Comparison of ENCODE assay signal across 24 cellular contexts in the genomic region with DNA sequence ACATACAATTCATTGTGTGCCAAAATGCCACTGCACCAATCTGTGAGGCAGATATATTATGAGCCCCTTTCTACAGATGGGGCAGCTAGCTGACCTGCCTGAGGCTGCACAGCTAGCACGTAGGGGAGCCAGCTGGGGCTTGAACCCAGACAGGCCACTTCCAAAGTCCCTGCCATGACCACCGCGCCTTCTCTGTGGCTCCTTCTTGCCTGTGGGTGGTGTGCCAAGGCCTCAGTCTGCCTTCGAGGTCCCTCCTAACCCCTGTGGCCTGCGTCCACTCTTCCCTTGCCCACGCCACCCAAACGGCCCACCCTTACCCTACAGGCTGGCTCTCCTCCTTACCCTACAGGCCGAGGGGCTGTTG. TPM values are rescaled to one million over a fixed set of nuclear protein-coding genes. Genes with fewer than 3 reads are reported as not detected.
DNase-seq lines count a peak whose midpoint lies in the region; ATAC-seq and TF ChIP-seq lines count a peak whose summit lies in the region.
"Had no signal": no experiment of that assay in that cellular context is flagged by ENCODE, and none has a peak within 500 bp of the region (broad histone marks: within the 10 kb centered on the region; RNA-seq: fewer than 3 reads in every experiment).

No MANE protein-coding gene starts in this region.

- H3K4me3 ChIP-seq in SK-N-SH (ENCODE audit: low read depth in 2 of 2, low read length in 1 of 2) (no peak overlapping the region), RWPE2 (ENCODE audit: severe bottlenecking) (no peak overlapping the region), spleen (no peak overlapping the region)

- no peaks in the 10 kb centered on the region for H4K20me1 ChIP-seq in SK-N-SH (ENCODE audit: insufficient read depth)

- no peaks in the 10 kb centered on the region for H3K9me2 ChIP-seq in SK-N-SH

- TF ChIP-seq CTCF in SK-N-SH (IDR thresholded peaks at IDR 0.05): no peak
- no peak for TF ChIP-seq CTCF in RWPE2 (IDR thresholded peaks at IDR 0.05; ENCODE audit: poor library complexity, severe bottlenecking)
- TF ChIP-seq CTCF in spleen (IDR thresholded peaks at IDR 0.05 in 8 of 11, conservative IDR thresholded peaks at IDR 0.05 in 3 of 11): no peak

- H3K9ac ChIP-seq in SK-N-SH: no peak overlapping the region
- H3K9ac ChIP-seq: parathyroid adenoma had no signal

- ATAC-seq in SK-N-SH treated with all-trans-retinoic acid at 6 μM for 48 hours (no peak), RWPE2 (ENCODE audit: low read depth) (no peak), left ventricle myocardium superior (no peak)
- ATAC-seq: left colon, right cardiac atrium had no signal

- H3K36me3 ChIP-seq in SK-N-SH (replicated peaks in 1 of 2; ENCODE audit: control insufficient read depth in 1 of 2, insufficient read depth in 2 of 2, low read length in 1 of 2): no peaks in the 10 kb centered on the region
- no peaks in the 10 kb centered on the region for H3K36me3 ChIP-seq in RWPE2 (ENCODE audit: low read depth)
- no peaks in the 10 kb centered on the region for H3K36me3 ChIP-seq in spleen

- H3F3A ChIP-seq in SK-N-SH (replicated peaks; ENCODE audit: insufficient read depth): no peaks in the 10 kb centered on the region

- H3K27ac ChIP-seq in SK-N-SH (ENCODE audit: low read depth in 2 of 2, low read length in 1 of 2) (peak overlapping the region in 1 of 2 experiments; percentile 86; a peak in 2 of 4 replicates), RWPE2 (ENCODE audit: poor library complexity, severe bottlenecking) (no peak overlapping the region), spleen (no peak overlapping the region)
- H3K27ac ChIP-seq: C4-2B, parathyroid adenoma had no signal

- CTCF ChIA-PET in SK-N-SH (lab: Yijun Ruan, JAX): interaction anchor here (2.7 kb wide), 1 partner anchor 132 kb away, joined by 9 read pairs; no protein-coding TSS in a partner anchor

- 73% methylated on average over 8 of the region's 8 CpGs for WGBS in SK-N-SH (ENCODE audit: low lambda C conversion rate)
- 72 to 91% (median 90%) methylated on average over 8 of the region's 8 CpGs for WGBS in spleen, 5 donors

- H3K27me3 ChIP-seq in SK-N-SH (ENCODE audit: insufficient read depth): no peaks in the 10 kb centered on the region
- no peaks in the 10 kb centered on the region for H3K27me3 ChIP-seq in RWPE2 (ENCODE audit: insufficient read depth, poor library complexity, severe bottlenecking)
- H3K27me3 ChIP-seq in spleen (replicated peaks in 1 of 7): peaks cover 0 to 15% (median 0%) of the 10 kb centered on the region in 7 donors

- no peak for TF ChIP-seq POLR2A in spleen (IDR thresholded peaks at IDR 0.05)

- H3K9me3 ChIP-seq in SK-N-SH (no peaks in the 10 kb centered on the region), RWPE2 (ENCODE audit: severe bottlenecking) (no peaks in the 10 kb centered on the region), spleen (no peaks in the 10 kb centered on the region)

- no peak overlapping the region for H3K4me2 ChIP-seq in SK-N-SH

- H3K4me1 ChIP-seq in SK-N-SH (ENCODE audit: control insufficient read depth in 1 of 2, insufficient read depth in 2 of 2, low read depth in 1 of 2, low read length in 1 of 2) (peaks cover 0 to 85% of the 10 kb centered on the region in 2 experiments; a peak in 1 of 4 replicates), RWPE2 (ENCODE audit: insufficient read depth, poor library complexity, severe bottlenecking) (no peaks in the 10 kb centered on the region), spleen (peaks cover 0 to 20% (median 5%) of the 10 kb centered on the region in 6 donors)
- H3K4me1 ChIP-seq: parathyroid adenoma had no signal

- TF ChIP-seq EP300 in SK-N-SH (IDR thresholded peaks at IDR 0.05; ENCODE audit: borderline replicate concordance in 1 of 2, low read depth in 1 of 2, low read length in 1 of 2): no peak

- peak; percentile 38 for DNase-seq in SK-N-SH
- peak; percentile 34 for DNase-seq in RWPE2 (ENCODE audit: low spot score)
- DNase-seq in left ventricle myocardium superior: peak; percentile 18
- peak; percentile 49 for DNase-seq in spleen
- no peak for DNase-seq in GM03348 (ENCODE audit: low spot score)
- no peak for DNase-seq in epidermal melanocyte (ENCODE audit: insufficient read length, low spot score)
- no peak for DNase-seq in NCI-H774 (lab: John Stamatoyannopoulos, UW)
- DNase-seq: activated B cell treated with CpG ODN at 0.5 μM for 24 hours; activated CD4-positive, alpha-beta T cell treated with anti-CD3 and anti-CD28 coated beads, Interleukin-2, amount 50 U/mL, for 1 hour; activated effector memory CD4-positive, alpha-beta T cell treated with anti-CD3 and anti-CD28 coated beads, Interleukin-2, amount 50 U/mL, for 16 hours; activated T-cell treated with anti-CD3 and anti-CD28 coated beads, Interleukin-2, amount 50 U/mL, for 1 hour; DMS79 treated with DMSO at 0.1 percent for 48 hours; GDM1; left colon; mesenchymal stem cell; NCI-H1092; NCI-H446; NCI-H748 treated with DMSO at 0.1 percent for 48 hours; stimulated activated CD4-positive, alpha-beta T cell treated with anti-CD3 and anti-CD28 coated beads, Interleukin-2, amount 100 ng/mL, for 48 hours had no signal

- no peak overlapping the region for H2AFZ ChIP-seq in SK-N-SH (ENCODE audit: low read depth)
- H2AFZ ChIP-seq: parathyroid adenoma had no signal

- POLR2A ChIA-PET in SK-N-SH (lab: Yijun Ruan, JAX): interaction anchor here (0.6 to 1.7 kb wide), 3 partner anchors 10 to 1706 kb away, joined by 3 to 5 read pairs (median 3); no protein-coding TSS in a partner anchor

- intact Hi-C loops in left ventricle myocardium superior (cut with micrococcal nuclease) (no loop called here), spleen (cut with DNase I; ENCODE audit: low total_unique reads) (no loop called here)

- TF ChIP-seq RAD21 in SK-N-SH (IDR thresholded peaks at IDR 0.05; ENCODE audit: low read length): no peak

- H3K79me2 ChIP-seq in SK-N-SH (ENCODE audit: insufficient read depth): no peaks in the 10 kb centered on the region
- H3K79me2 ChIP-seq: parathyroid adenoma had no signal

TF ChIP-seq in SK-N-SH, 30 proteins besides CTCF, POLR2A, EP300 and RAD21 (continues in another document):
- TF ChIP-seq, protein P1, sequence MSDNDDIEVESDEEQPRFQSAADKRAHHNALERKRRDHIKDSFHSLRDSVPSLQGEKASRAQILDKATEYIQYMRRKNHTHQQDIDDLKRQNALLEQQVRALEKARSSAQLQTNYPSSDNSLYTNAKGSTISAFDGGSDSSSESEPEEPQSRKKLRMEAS (IDR thresholded peaks at IDR 0.05; ENCODE audit: low read depth): no peak
- TF ChIP-seq ELF1 (IDR thresholded peaks at IDR 0.05) (no peak), RCOR1 (IDR thresholded peaks at IDR 0.05; ENCODE audit: low read length) (no peak), FOSL2 (IDR thresholded peaks at IDR 0.05; ENCODE audit: borderline replicate concordance, low read depth) (no peak), TEAD4 (IDR thresholded peaks at IDR 0.05; ENCODE audit: borderline replicate concordance, insufficient read depth) (no peak), SIN3A (IDR thresholded peaks at IDR 0.05; ENCODE audit: borderline replicate concordance, low read depth, low read length) (no peak), TAF1 (IDR thresholded peaks at IDR 0.05; ENCODE audit: borderline replicate concordance, low read depth, low read length) (no peak), RFX5 (IDR thresholded peaks at IDR 0.05; ENCODE audit: low read length) (no peak)

TF ChIP-seq in SK-N-SH treated with all-trans-retinoic acid at 6 μM for 48 hours, 23 proteins besides CTCF, POLR2A, EP300 and RAD21 (continues in another document):
- TF ChIP-seq PATZ1 (CRISPR knock-in tag; IDR thresholded peaks at IDR 0.05; ENCODE audit: borderline replicate concordance) (no peak), ZFP3 (CRISPR knock-in tag; IDR thresholded peaks at IDR 0.05) (no peak), ISL1 (CRISPR knock-in tag; IDR thresholded peaks at IDR 0.05) (no peak), PPARA (CRISPR knock-in tag; IDR thresholded peaks at IDR 0.05; ENCODE audit: borderline replicate concordance) (no peak), OSR1 (CRISPR knock-in tag; IDR thresholded peaks at IDR 0.05) (no peak), ZNF8 (CRISPR knock-in tag; IDR thresholded peaks at IDR 0.05) (no peak), GLIS3 (CRISPR knock-in tag; IDR thresholded peaks at IDR 0.05) (no peak), TOX (CRISPR knock-in tag; IDR thresholded peaks at IDR 0.05; ENCODE audit: borderline replicate concordance) (no peak), SNAI2 (CRISPR knock-in tag; IDR thresholded peaks at IDR 0.05) (no peak)

RNA-seq across cellular contexts. Expression of gene FAM222A, which starts 16.2 kb away (rescaled TPM):
- polyA plus RNA-seq in SK-N-SH (2012; rRNA removed) (1.6 and 4.2 TPM in 2 replicates), spleen (1 to 10 TPM; 1.3 to 5.2 (median 2.1) TPM)
- polyA plus RNA-seq in SK-N-SH (2012; cell fraction: cytosol; rRNA removed): 1.7 and 4.1 TPM in 2 replicates
- 1.6 and 3.1 TPM in 2 replicates for polyA plus RNA-seq in SK-N-SH (2012; cell fraction: nucleus; rRNA removed)
- total RNA-seq in left ventricle myocardium superior (25.7 TPM), spleen (10 to 100 TPM; 13.9 to 30.7 (median 21.5) TPM)
- total RNA-seq: fibroblast of lung had no signal

Comparison
In these comparisons a context has a peak if more than half of its experiments do, and no peak if none do; other contexts are left out.
1. DNase-seq: peak in SK-N-SH (single experiment), RWPE2 (single experiment), left ventricle myocardium superior (single experiment) and spleen (single experiment); none in GM03348 (single experiment), epidermal melanocyte (single experiment) and NCI-H774 (single experiment).